8 cellular contexts compared by ENCODE assay signal in genomic region chr12:4117386-4118016, GRCh38.
DNase-seq lines count a peak whose midpoint lies in the region; ATAC-seq and TF ChIP-seq lines count a peak whose summit lies in the region.

No MANE protein-coding gene starts in this region.

- no peaks in the 10 kb centered on the region for H3F3A ChIP-seq in DOHH2 (ENCODE audit: control insufficient read depth, insufficient read depth)

- intact Hi-C loops in OCI-LY7 (cut with micrococcal nuclease; ENCODE audit: unreplicated experiment): no loop called here

- H3K4me3 ChIP-seq in DOHH2 (ENCODE audit: low read length) (0 out of 2 replicates have a peak overlapping the region, but pooled peaks have one; percentile 30), OCI-LY7 (ENCODE audit: low read depth, low read length, poor library complexity, severe bottlenecking) (no peak overlapping the region), lung (no peak overlapping the region)

- TF ChIP-seq CTCF in DOHH2 (IDR thresholded peaks at IDR 0.05; ENCODE audit: low read depth, low read length, poor library complexity, severe bottlenecking): no peak
- TF ChIP-seq CTCF in OCI-LY7 (conservative IDR thresholded peaks at IDR 0.05; ENCODE audit: low read length): no peak
- no peak for TF ChIP-seq CTCF in lung (IDR thresholded peaks at IDR 0.05; ENCODE audit: control extremely low read depth, extremely low read depth)
- no peak for TF ChIP-seq CTCF in WTC11 (IDR thresholded peaks at IDR 0.05)

- H3K4me2 ChIP-seq in DOHH2 (ENCODE audit: low read length) (peak overlapping the region; percentile 47), OCI-LY7 (ENCODE audit: low read length) (peak overlapping the region; percentile 51)

- POLR2A ChIA-PET in OCI-LY7 (lab: Charles Lee): no interaction called here
- POLR2A ChIA-PET in WTC11 (lab: Charles Lee): interaction anchor here (0.8 to 2.2 kb wide), 6 partner anchors 111 to 159 kb away, joined by 3 to 10 read pairs (median 4); partner anchors contain the start of gene CCND2

- no peak for DNase-seq in OCI-LY7 (ENCODE audit: low spot score)
- peak; percentile 22 for DNase-seq in lung (ENCODE audit: low spot score)
- no peak for DNase-seq in NCI-H69 (lab: John Stamatoyannopoulos, UW)
- no peak for DNase-seq in WTC11 (ENCODE audit: low spot score)
- no peak for DNase-seq in GM03348 (ENCODE audit: low spot score)

- no peak overlapping the region for H3K27ac Mint-ChIP-seq in WTC11

- no peak overlapping the region for H3K27ac ChIP-seq in DOHH2 (ENCODE audit: low read depth, low read length)
- H3K27ac ChIP-seq in OCI-LY7 (ENCODE audit: low read depth, low read length, poor library complexity, severe bottlenecking): no peak overlapping the region
- no peak overlapping the region for H3K27ac ChIP-seq in lung (ENCODE audit: low read depth in 1 of 2, low read length in 1 of 2)

- peaks cover 62% of the 10 kb centered on the region for H3K27me3 ChIP-seq in DOHH2 (ENCODE audit: control insufficient read depth, low read length)
- H3K27me3 ChIP-seq in lung (ENCODE audit: control insufficient read depth, insufficient read depth): no peaks in the 10 kb centered on the region

- no peaks in the 10 kb centered on the region for H3K36me3 ChIP-seq in DOHH2 (ENCODE audit: control insufficient read depth, low read length)
- H3K36me3 ChIP-seq in OCI-LY7 (ENCODE audit: insufficient read depth, low read length): no peaks in the 10 kb centered on the region
- H3K36me3 ChIP-seq in lung (ENCODE audit: control insufficient read depth in 2 of 2, insufficient read depth in 2 of 2, low read length in 2 of 2): no peaks in the 10 kb centered on the region

- H3K4me1 Mint-ChIP-seq in WTC11: peaks cover 33% of the 10 kb centered on the region

- H3K79me2 ChIP-seq in DOHH2 (ENCODE audit: control insufficient read depth, low read length): no peaks in the 10 kb centered on the region
- no peaks in the 10 kb centered on the region for H3K79me2 ChIP-seq in OCI-LY7 (ENCODE audit: insufficient read depth, low read depth, low read length)

- H4K20me1 ChIP-seq in DOHH2 (ENCODE audit: control insufficient read depth, insufficient read depth, low read depth, low read length) (0 out of 2 replicates have a peak, but pooled peaks cover 9% of the 10 kb centered on the region), OCI-LY7 (ENCODE audit: insufficient read depth, low read length) (no peaks in the 10 kb centered on the region)

- no peak overlapping the region for H2AFZ ChIP-seq in OCI-LY7 (ENCODE audit: low read length)

- no peaks in the 10 kb centered on the region for H3K9me3 ChIP-seq in DOHH2 (ENCODE audit: control insufficient read depth, insufficient read depth, low read length)
- H3K9me3 ChIP-seq in OCI-LY7 (ENCODE audit: low read length): no peaks in the 10 kb centered on the region
- no peaks in the 10 kb centered on the region for H3K9me3 ChIP-seq in lung (ENCODE audit: control insufficient read depth in 2 of 2, insufficient read depth in 1 of 2, low read length in 1 of 2)

- H3K36me3 Mint-ChIP-seq in WTC11: no peaks in the 10 kb centered on the region

- no peaks in the 10 kb centered on the region for H3K9me2 ChIP-seq in DOHH2 (replicated peaks; ENCODE audit: control insufficient read depth, low read length)
- H3K9me2 ChIP-seq in OCI-LY7 (ENCODE audit: insufficient read depth, low read length): no peaks in the 10 kb centered on the region

- 65 to 77% methylated on average over 12 of the region's 12 CpGs for WGBS in lung, 2 donors

- no peaks in the 10 kb centered on the region for H3K27me3 Mint-ChIP-seq in WTC11 (ENCODE audit: low read depth)

- ATAC-seq in GM21390 (IDR thresholded peaks at IDR 0.05; ENCODE audit: unreplicated experiment): peak; percentile 2
- ATAC-seq in lung (ENCODE audit: insufficient read depth, low FRiP score): no peak
- ATAC-seq in SK-N-SH treated with all-trans-retinoic acid at 6 μM for 48 hours: no peak
- no peak for ATAC-seq in WTC11

- peaks cover 8% of the 10 kb centered on the region; the same call in 1 of the 2 replicates for H3K9me3 Mint-ChIP-seq in WTC11

- CTCF ChIA-PET in OCI-LY7 (lab: Charles Lee; ENCODE audit: unreplicated experiment): no interaction called here
- CTCF ChIA-PET in WTC11 (lab: Charles Lee): interaction anchor here (0.9 to 4.2 kb wide), 8 partner anchors 10 to 234 kb away, joined by 3 to 38 read pairs (median 6); no protein-coding TSS in a partner anchor

- BruUV-seq in OCI-LY7 (replicated peaks; lab: Mats Ljungman, UMichigan): no TSS peak

- peaks cover 15% of the 10 kb centered on the region for H3K4me1 ChIP-seq in DOHH2 (ENCODE audit: control insufficient read depth, low read length)
- H3K4me1 ChIP-seq in OCI-LY7 (ENCODE audit: insufficient read depth, low read length, poor library complexity, severe bottlenecking): peaks cover 18% of the 10 kb centered on the region
- peaks cover 0 to 5% of the 10 kb centered on the region in 2 donors for H3K4me1 ChIP-seq in lung (ENCODE audit: control insufficient read depth in 2 of 2, insufficient read depth in 2 of 2, low read length in 2 of 2)

- no peak overlapping the region for H3K4me3 Mint-ChIP-seq in WTC11

TF ChIP-seq in SK-N-SH treated with all-trans-retinoic acid at 6 μM for 48 hours, 23 proteins besides CTCF, POLR2A, EP300 and RAD21:
- TF ChIP-seq RARB (CRISPR knock-in tag; IDR thresholded peaks at IDR 0.05): no peak
- TF ChIP-seq ISL1 (CRISPR knock-in tag; IDR thresholded peaks at IDR 0.05): no peak
- TF ChIP-seq BACH2 (CRISPR knock-in tag; IDR thresholded peaks at IDR 0.05; ENCODE audit: borderline replicate concordance): no peak
- TF ChIP-seq GLIS3 (CRISPR knock-in tag; IDR thresholded peaks at IDR 0.05): no peak
- TF ChIP-seq CREB5 (CRISPR knock-in tag; IDR thresholded peaks at IDR 0.05; ENCODE audit: low read depth): no peak

TF ChIP-seq in WTC11, 78 proteins besides CTCF, POLR2A, EP300 and RAD21:
- TF ChIP-seq E2F4 (CRISPR knock-in tag; IDR thresholded peaks at IDR 0.05; ENCODE audit: borderline replicate concordance, low read depth) (no peak), OVOL2 (CRISPR knock-in tag; IDR thresholded peaks at IDR 0.05; ENCODE audit: borderline replicate concordance) (no peak), ZNF512 (CRISPR knock-in tag; IDR thresholded peaks at IDR 0.05; ENCODE audit: borderline replicate concordance) (no peak), PRDM15 (CRISPR knock-in tag; IDR thresholded peaks at IDR 0.05) (no peak), FOXK1 (CRISPR knock-in tag; IDR thresholded peaks at IDR 0.05) (no peak), IRF2 (CRISPR knock-in tag; IDR thresholded peaks at IDR 0.05; ENCODE audit: borderline replicate concordance, low read depth) (no peak), TCF7 (CRISPR knock-in tag; IDR thresholded peaks at IDR 0.05; ENCODE audit: low read depth) (no peak), ESRRA (CRISPR knock-in tag; IDR thresholded peaks at IDR 0.05; ENCODE audit: borderline replicate concordance) (no peak), GABPB1 (CRISPR knock-in tag; IDR thresholded peaks at IDR 0.05) (no peak), TEAD1 (CRISPR knock-in tag; IDR thresholded peaks at IDR 0.05) (no peak), FOXP1 (CRISPR knock-in tag; IDR thresholded peaks at IDR 0.05; ENCODE audit: borderline replicate concordance) (no peak), NR1H2 (CRISPR knock-in tag; IDR thresholded peaks at IDR 0.05) (no peak)
